9 cellular contexts compared by ENCODE assay signal in the genomic region with DNA sequence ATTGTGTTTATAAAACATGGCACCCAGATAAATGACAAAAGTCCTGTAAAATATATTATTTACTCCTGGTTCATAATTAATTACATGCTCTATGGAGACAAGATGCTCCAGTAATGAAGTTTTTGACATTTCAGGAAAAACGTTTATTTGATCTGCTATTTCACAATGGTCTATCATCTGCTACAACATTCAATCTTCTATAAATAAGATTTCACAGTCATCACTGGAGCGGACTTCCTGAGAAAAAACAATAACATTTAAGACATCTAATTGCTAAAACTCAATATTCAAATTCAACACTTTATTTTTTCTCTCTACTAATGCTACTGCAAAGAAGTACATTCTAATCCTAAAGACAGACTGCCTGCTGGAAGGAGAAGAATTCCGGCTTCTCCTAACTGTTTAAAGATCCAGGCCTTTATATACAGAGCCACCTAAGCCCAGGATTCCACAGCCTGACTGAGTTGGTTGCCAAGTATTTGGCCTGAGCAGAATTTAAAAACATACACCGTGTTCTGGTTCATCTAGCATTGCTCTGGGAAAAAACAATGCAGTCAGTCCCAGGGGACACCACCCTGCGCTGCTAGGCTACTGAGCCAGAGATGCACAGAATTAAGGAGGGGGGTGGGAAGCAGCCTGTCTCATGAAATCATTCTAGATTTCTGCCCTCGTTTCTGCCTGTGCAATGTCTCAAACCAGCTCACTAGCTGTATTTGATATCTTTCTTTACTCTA. TPM values are rescaled to one million over a fixed set of nuclear protein-coding genes. Genes with fewer than 3 reads are reported as not detected.
DNase-seq lines count a peak whose midpoint lies in the region; ATAC-seq and TF ChIP-seq lines count a peak whose summit lies in the region.
"Had no signal": no experiment of that assay in that cellular context is flagged by ENCODE, and none has a peak within 500 bp of the region (broad histone marks: within the 10 kb centered on the region; RNA-seq: fewer than 3 reads in every experiment).

No MANE protein-coding gene starts in this region.

- peak overlapping the region; percentile 79 to 83 (median 80) for H3K27ac ChIP-seq in gastroesophageal sphincter
- no peak overlapping the region for H3K27ac ChIP-seq in CD4-positive, alpha-beta T cell (ENCODE audit: low read depth, low read length)

- H3K27ac Mint-ChIP-seq in CD4-positive, alpha-beta T cell = no peak overlapping the region

- ATAC-seq in GM18511 (IDR thresholded peaks at IDR 0.05; ENCODE audit: unreplicated experiment) (peak; percentile 86), gastroesophageal sphincter (peak; percentile 92), HG03354 (IDR thresholded peaks at IDR 0.05; ENCODE audit: poor library complexity, severe bottlenecking, unreplicated experiment) (no peak)
- no peak for ATAC-seq in CD4-positive, alpha-beta T cell (ENCODE audit: poor library complexity)

- DNase-seq in NCI-H446 treated with DMSO at 0.1 percent for 48 hours (lab: John Stamatoyannopoulos, UW) = peak; percentile 5
- peak; percentile 25 for DNase-seq in putamen (ENCODE audit: low spot score)
- DNase-seq in SW 1271 (lab: John Stamatoyannopoulos, UW) = no peak
- no peak for DNase-seq in CD4-positive, alpha-beta T cell
- DNase-seq in kidney tubule cell (ENCODE audit: low spot score) = no peak
- DNase-seq: GDM1 had no signal

- H3K36me3 ChIP-seq in gastroesophageal sphincter = peaks cover 0 to 8% of the 10 kb centered on the region in 2 donors

- POLR2A ChIA-PET in CD4-positive, alpha-beta T cell (lab: Charles Lee) = no interaction called here

- no peaks in the 10 kb centered on the region for H3K27me3 ChIP-seq in gastroesophageal sphincter
- H3K27me3 ChIP-seq in CD4-positive, alpha-beta T cell (ENCODE audit: control insufficient read depth, insufficient read depth, low read length) = no peaks in the 10 kb centered on the region

- no peak overlapping the region for H3K4me3 Mint-ChIP-seq in CD4-positive, alpha-beta T cell

- 13% methylated on average over 6 of the region's 6 CpGs for WGBS in gastroesophageal sphincter (ENCODE audit: low coverage in 1 of 2), 2 donors

- intact Hi-C loops in CD4-positive, alpha-beta T cell (cut with DNase I, micrococcal nuclease) = no loop called here

- TF ChIP-seq EP300 in gastroesophageal sphincter (IDR thresholded peaks at IDR 0.05) = no peak

- H3K9me3 ChIP-seq in gastroesophageal sphincter = no peaks in the 10 kb centered on the region
- no peaks in the 10 kb centered on the region for H3K9me3 ChIP-seq in CD4-positive, alpha-beta T cell (ENCODE audit: control insufficient read depth, low read length)

- peaks cover 14 to 64% (median 34%) of the 10 kb centered on the region in 3 donors for H3K4me1 ChIP-seq in gastroesophageal sphincter

- no peaks in the 10 kb centered on the region for H3K36me3 Mint-ChIP-seq in CD4-positive, alpha-beta T cell (ENCODE audit: low read depth)

- H3K27me3 Mint-ChIP-seq in CD4-positive, alpha-beta T cell = no peaks in the 10 kb centered on the region

- peaks cover 2% of the 10 kb centered on the region for H3K9me3 Mint-ChIP-seq in CD4-positive, alpha-beta T cell

- no peak for TF ChIP-seq POLR2A in gastroesophageal sphincter (IDR thresholded peaks at IDR 0.05)

- TF ChIP-seq CTCF in gastroesophageal sphincter (IDR thresholded peaks at IDR 0.05) = no peak
- no peak for TF ChIP-seq CTCF in CD4-positive, alpha-beta T cell (IDR thresholded peaks at IDR 0.05)

- CTCF ChIA-PET in CD4-positive, alpha-beta T cell (lab: Charles Lee) = no interaction called here

- no peaks in the 10 kb centered on the region for H3K4me1 Mint-ChIP-seq in CD4-positive, alpha-beta T cell (ENCODE audit: low read depth)

- no peak overlapping the region for H3K4me3 ChIP-seq in gastroesophageal sphincter

RNA-seq across cellular contexts. Expression of a gene that starts 58.0 kb away (rescaled TPM):
- 100 to 1,000 TPM in 3 of 4 donors, 10 to 100 TPM in 1; 94.0 to 190 (median 117) TPM for total RNA-seq in gastroesophageal sphincter
- total RNA-seq in CD4-positive, alpha-beta T cell = not detected

Comparison
In these comparisons a context has a peak if more than half of its experiments do, and no peak if none do; other contexts are left out.
1. ATAC-seq: peak in GM18511 (single experiment) and gastroesophageal sphincter (single experiment); none in HG03354 (single experiment) and CD4-positive, alpha-beta T cell (single experiment).
2. DNase-seq: peak in NCI-H446 treated with DMSO at 0.1 percent for 48 hours (single experiment) and putamen (single experiment); none in SW 1271 (0 of 2), CD4-positive, alpha-beta T cell (0 of 10) and kidney tubule cell (single experiment).
3. RNA of a gene that starts 58.0 kb away (total RNA-seq): 94.0 to 190 TPM in gastroesophageal sphincter; not detected in CD4-positive, alpha-beta T cell; every median in the first group is over 10 times any median in the second.